ENCODE assay signal across 20 cellular contexts in genomic region chr16:87338155-87338765, GRCh38.
"Had no signal": no experiment of that assay in that cellular context is flagged by ENCODE, and none has a peak within 500 bp of the region (broad histone marks: within the 10 kb centered on the region; RNA-seq: fewer than 3 reads in every experiment).

No MANE protein-coding gene starts in this region.

- DNase-seq: activated CD4-positive, alpha-beta T cell treated with anti-CD3 and anti-CD28 coated beads, Interleukin-2, amount 50 U/mL, for 1 hour; activated CD4-positive, CD25-positive, alpha-beta regulatory T cell; activated CD8-positive, alpha-beta memory T cell treated with anti-CD3 and anti-CD28 coated beads, Interleukin-2, amount 50 U/mL, for 4 hours; activated CD8-positive, alpha-beta T cell treated with anti-CD3 and anti-CD28 coated beads for 36 hours; activated effector memory CD4-positive, alpha-beta T cell treated with Interleukin-2 at 50 U/mL for 16 hours; activated naive CD4-positive, alpha-beta T cell; caudate nucleus; KG1; NCI-H1048; NCI-H146; NCI-H187 treated with DMSO at 0.1 percent for 48 hours; NCI-H2081 treated with DMSO at 0.1 percent for 48 hours; NCI-H446; NCI-H524; PC-9; SK-N-SH; T-helper 1 cell had no signal

- H3K27me3 ChIP-seq: breast epithelium had no signal

- ATAC-seq: activated CD8-positive, alpha-beta T cell treated with anti-CD3 and anti-CD28 coated beads for 36 hours had no signal

- H3K4me3 Mint-ChIP-seq: activated CD8-positive, alpha-beta T cell treated with anti-CD3 and anti-CD28 coated beads for 36 hours; activated naive CD4-positive, alpha-beta T cell treated with anti-CD3 and anti-CD28 coated beads, Interleukin-2, amount 50 U/mL, for 24 hours; activated T-helper 1 cell treated with anti-CD3 and anti-CD28 coated beads, Interleukin-12 subunit alpha, Interleukin-12 subunit beta, Interleukin-2, Interleukin-4 antibody, amounts not matched to agents 30 ng/mL and 10 ng/mL and 1 ng/mL, durations not matched to agents 14 hours and 24 hours and 36 hours had no signal

- H3K4me3 ChIP-seq: breast epithelium, PC-9 had no signal

- H3K27ac Mint-ChIP-seq: activated CD8-positive, alpha-beta T cell treated with anti-CD3 and anti-CD28 coated beads for 36 hours; activated T-helper 1 cell treated with anti-CD3 and anti-CD28 coated beads, Interleukin-12 subunit alpha, Interleukin-12 subunit beta, Interleukin-2, Interleukin-4 antibody, amounts not matched to agents 30 ng/mL and 10 ng/mL and 1 ng/mL, durations not matched to agents 14 hours and 24 hours and 36 hours had no signal

- H3K27me3 Mint-ChIP-seq: activated CD8-positive, alpha-beta T cell treated with anti-CD3 and anti-CD28 coated beads for 36 hours; activated naive CD4-positive, alpha-beta T cell treated with anti-CD3 and anti-CD28 coated beads, Interleukin-2, amount 50 U/mL, for 24 hours had no signal

- H3K9me3 Mint-ChIP-seq: activated CD8-positive, alpha-beta T cell treated with anti-CD3 and anti-CD28 coated beads for 36 hours; activated naive CD4-positive, alpha-beta T cell treated with anti-CD3 and anti-CD28 coated beads, Interleukin-2, amount 50 U/mL, for 24 hours; activated T-helper 1 cell treated with anti-CD3 and anti-CD28 coated beads, Interleukin-12 subunit alpha, Interleukin-12 subunit beta, Interleukin-2, Interleukin-4 antibody, amounts not matched to agents 30 ng/mL and 10 ng/mL and 1 ng/mL, durations not matched to agents 14 hours and 24 hours and 36 hours had no signal
